In the genomic region with DNA sequence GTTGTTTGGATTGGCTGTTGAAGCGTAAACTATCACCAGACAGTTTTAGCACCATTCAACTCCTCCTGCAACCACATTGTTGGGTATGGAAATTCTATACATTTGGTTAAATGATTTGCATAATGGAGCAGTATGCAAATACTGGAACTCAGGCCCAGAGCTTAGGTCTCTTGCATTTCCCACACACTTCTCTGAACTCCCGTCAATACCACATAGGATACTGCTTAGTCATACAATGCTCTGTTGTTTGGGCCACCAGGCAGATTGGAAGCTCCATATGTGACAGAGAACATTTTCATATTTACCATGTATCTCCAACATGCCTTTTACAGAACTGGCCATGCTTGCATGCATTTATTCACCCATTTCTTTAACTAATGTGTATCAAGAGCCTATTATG, we compare ENCODE assay signal across 23 cellular contexts.
"Had no signal": no experiment of that assay in that cellular context is flagged by ENCODE, and none has a peak within 500 bp of the region (broad histone marks: within the 10 kb centered on the region; RNA-seq: fewer than 3 reads in every experiment).

No MANE protein-coding gene starts in this region.

- H3K27ac ChIP-seq: adrenal gland, ascending aorta, brain microvascular endothelial cell, left lung, neutrophil, ovary, prostate gland, spleen, tibial artery had no signal

- H3K36me3 ChIP-seq: adrenal gland, ascending aorta, brain microvascular endothelial cell, left lung, neutrophil, ovary, prostate gland, spleen, tibial artery had no signal

- H3K27ac Mint-ChIP-seq: activated naive CD4-positive, alpha-beta T cell treated with anti-CD3 and anti-CD28 coated beads, Interleukin-2, amount 50 U/mL, for 24 hours; stimulated activated naive CD8-positive, alpha-beta T cell treated with anti-CD3 and anti-CD28 coated beads, Interleukin-15, Interleukin-2, amounts not matched to agents 100 ng/mL and 50 ng/mL, for 24 hours had no signal

- H3K27me3 ChIP-seq: adrenal gland, ascending aorta, brain microvascular endothelial cell, left lung, neutrophil, ovary, spleen, tibial artery had no signal

- H3K4me3 ChIP-seq: adrenal gland, ascending aorta, left lung, lung, ovary, prostate gland, spleen, tibial artery had no signal

- DNase-seq: activated CD4-positive, alpha-beta T cell treated with anti-CD3 and anti-CD28 coated beads, Interleukin-2, amount 50 U/mL, for 1 hour; activated CD8-positive, alpha-beta memory T cell treated with anti-CD3 and anti-CD28 coated beads for 24 hours; activated gamma-delta T cell treated with Interleukin-2 at 50 U/mL for 16 hours; adrenal gland; brain microvascular endothelial cell; caudate nucleus; dermis blood vessel endothelial cell; effector CD8-positive, alpha-beta T cell; foreskin melanocyte; kidney glomerular epithelial cell; left lung; naive thymus-derived CD8-positive, alpha-beta T cell; ovary; spleen; stimulated activated CD4-positive, alpha-beta T cell treated with anti-CD3 and anti-CD28 coated beads, Interleukin-4, amount 100 ng/mL, for 1 hour; tibial artery had no signal

- ATAC-seq: esophagus mucosa; left lung; naive thymus-derived CD8-positive, alpha-beta T cell had no signal

- H3K4me1 ChIP-seq: adrenal gland, ascending aorta, left lung, prostate gland had no signal

- H3K9me3 ChIP-seq: adrenal gland, ascending aorta, neutrophil, prostate gland, tibial artery had no signal

- H3K27me3 Mint-ChIP-seq: activated naive CD4-positive, alpha-beta T cell treated with anti-CD3 and anti-CD28 coated beads, Interleukin-2, amount 50 U/mL, for 24 hours; naive thymus-derived CD8-positive, alpha-beta T cell; stimulated activated naive CD8-positive, alpha-beta T cell treated with anti-CD3 and anti-CD28 coated beads, Interleukin-15, Interleukin-2, amounts not matched to agents 100 ng/mL and 50 ng/mL, for 24 hours had no signal

- H3K4me3 Mint-ChIP-seq: activated naive CD4-positive, alpha-beta T cell treated with anti-CD3 and anti-CD28 coated beads, Interleukin-2, amount 50 U/mL, for 24 hours; naive thymus-derived CD8-positive, alpha-beta T cell; stimulated activated naive CD8-positive, alpha-beta T cell treated with anti-CD3 and anti-CD28 coated beads, Interleukin-15, Interleukin-2, amounts not matched to agents 100 ng/mL and 50 ng/mL, for 24 hours had no signal
